ENCODE assay signal across 1 cellular context in genomic region chr1:234998174-234998741, GRCh38.
TF ChIP-seq lines count a peak whose summit lies in the region.

No MANE protein-coding gene starts in this region.

TF ChIP-seq in HCT116, 20 proteins besides CTCF, POLR2A, EP300 and RAD21 (continued from another document):
- TF ChIP-seq REST (IDR thresholded peaks at IDR 0.05; ENCODE audit: low read depth) (no peak), CBX3 (IDR thresholded peaks at IDR 0.05; ENCODE audit: low read depth) (peak; percentile 77; the same call in 1 of the 2 replicates), SRF (IDR thresholded peaks at IDR 0.05; ENCODE audit: low read depth) (peak; percentile 67; the same call in 1 of the 2 replicates), ATF3 (IDR thresholded peaks at IDR 0.05) (no peak), ELF1 (IDR thresholded peaks at IDR 0.05; ENCODE audit: borderline replicate concordance, low read depth) (no peak), YY1 (IDR thresholded peaks at IDR 0.05; ENCODE audit: extremely low read depth, insufficient replicate concordance, low read depth, low read length) (peak; percentile 31), POLR2AphosphoS5 (IDR thresholded peaks at IDR 0.05; ENCODE audit: low read depth, low read length) (peak; percentile 74), FOSL1 (IDR thresholded peaks at IDR 0.05; ENCODE audit: low read depth) (peak; percentile 86), ZFX (IDR thresholded peaks at IDR 0.05) (no peak)
